In the genomic region with DNA sequence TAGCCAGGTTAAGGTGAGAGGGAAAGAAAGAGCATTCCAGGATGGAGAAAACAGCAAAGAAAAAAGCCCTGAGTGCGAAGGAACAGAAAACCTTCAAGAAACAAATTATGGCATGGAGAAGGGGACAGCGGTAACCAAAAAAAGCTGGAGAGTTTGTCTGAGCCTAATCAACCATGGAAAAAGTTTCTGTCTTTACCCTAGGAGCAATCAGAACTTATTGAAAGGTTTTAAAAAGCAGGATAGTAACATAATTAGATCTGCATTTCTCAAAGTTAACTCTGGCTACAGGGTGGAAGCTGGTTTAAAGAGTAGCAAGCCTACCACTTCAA, we compare ENCODE assay signal across 1 cellular context.
TF ChIP-seq lines count a peak whose summit lies in the region.

No MANE protein-coding gene starts in this region.

TF ChIP-seq in HepG2, 621 proteins besides CTCF, POLR2A, EP300 and RAD21:
- no peak for TF ChIP-seq ZIK1 (CRISPR knock-in tag; IDR thresholded peaks at IDR 0.05; ENCODE audit: borderline replicate concordance, low read depth)
- TF ChIP-seq, protein P1, sequence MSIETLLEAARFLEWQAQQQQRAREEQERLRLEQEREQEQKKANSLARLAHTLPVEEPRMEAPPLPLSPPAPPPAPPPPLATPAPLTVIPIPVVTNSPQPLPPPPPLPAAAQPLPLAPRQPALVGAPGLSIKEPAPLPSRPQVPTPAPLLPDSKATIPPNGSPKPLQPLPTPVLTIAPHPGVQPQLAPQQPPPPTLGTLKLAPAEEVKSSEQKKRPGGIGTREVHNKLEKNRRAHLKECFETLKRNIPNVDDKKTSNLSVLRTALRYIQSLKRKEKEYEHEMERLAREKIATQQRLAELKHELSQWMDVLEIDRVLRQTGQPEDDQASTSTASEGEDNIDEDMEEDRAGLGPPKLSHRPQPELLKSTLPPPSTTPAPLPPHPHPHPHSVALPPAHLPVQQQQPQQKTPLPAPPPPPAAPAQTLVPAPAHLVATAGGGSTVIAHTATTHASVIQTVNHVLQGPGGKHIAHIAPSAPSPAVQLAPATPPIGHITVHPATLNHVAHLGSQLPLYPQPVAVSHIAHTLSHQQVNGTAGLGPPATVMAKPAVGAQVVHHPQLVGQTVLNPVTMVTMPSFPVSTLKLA (IDR thresholded peaks at IDR 0.05): no peak
- TF ChIP-seq ZNF101 (CRISPR knock-in tag; IDR thresholded peaks at IDR 0.05; ENCODE audit: borderline replicate concordance, low read depth): no peak
- TF ChIP-seq, protein P2, sequence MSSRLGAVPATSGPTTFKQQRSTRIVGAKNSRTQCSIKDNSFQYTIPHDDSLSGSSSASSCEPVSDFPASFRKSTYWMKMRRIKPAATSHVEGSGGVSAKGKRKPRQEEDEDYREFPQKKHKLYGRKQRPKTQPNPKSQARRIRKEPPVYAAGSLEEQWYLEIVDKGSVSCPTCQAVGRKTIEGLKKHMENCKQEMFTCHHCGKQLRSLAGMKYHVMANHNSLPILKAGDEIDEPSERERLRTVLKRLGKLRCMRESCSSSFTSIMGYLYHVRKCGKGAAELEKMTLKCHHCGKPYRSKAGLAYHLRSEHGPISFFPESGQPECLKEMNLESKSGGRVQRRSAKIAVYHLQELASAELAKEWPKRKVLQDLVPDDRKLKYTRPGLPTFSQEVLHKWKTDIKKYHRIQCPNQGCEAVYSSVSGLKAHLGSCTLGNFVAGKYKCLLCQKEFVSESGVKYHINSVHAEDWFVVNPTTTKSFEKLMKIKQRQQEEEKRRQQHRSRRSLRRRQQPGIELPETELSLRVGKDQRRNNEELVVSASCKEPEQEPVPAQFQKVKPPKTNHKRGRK (CRISPR knock-in tag; IDR thresholded peaks at IDR 0.05): peak; percentile 98
- no peak for TF ChIP-seq ATF7-NPFF (CRISPR knock-in tag; IDR thresholded peaks at IDR 0.05; ENCODE audit: low read depth)
- TF ChIP-seq ZFP82 (CRISPR knock-in tag; IDR thresholded peaks at IDR 0.05; ENCODE audit: borderline replicate concordance): no peak
- TF ChIP-seq MYC (CRISPR knock-in tag; IDR thresholded peaks at IDR 0.05; ENCODE audit: borderline replicate concordance): no peak
- no peak for TF ChIP-seq ZFP41 (CRISPR knock-in tag; IDR thresholded peaks at IDR 0.05; ENCODE audit: borderline replicate concordance)
